Comparison of ENCODE assay signal across 1 cellular context in the genomic region with DNA sequence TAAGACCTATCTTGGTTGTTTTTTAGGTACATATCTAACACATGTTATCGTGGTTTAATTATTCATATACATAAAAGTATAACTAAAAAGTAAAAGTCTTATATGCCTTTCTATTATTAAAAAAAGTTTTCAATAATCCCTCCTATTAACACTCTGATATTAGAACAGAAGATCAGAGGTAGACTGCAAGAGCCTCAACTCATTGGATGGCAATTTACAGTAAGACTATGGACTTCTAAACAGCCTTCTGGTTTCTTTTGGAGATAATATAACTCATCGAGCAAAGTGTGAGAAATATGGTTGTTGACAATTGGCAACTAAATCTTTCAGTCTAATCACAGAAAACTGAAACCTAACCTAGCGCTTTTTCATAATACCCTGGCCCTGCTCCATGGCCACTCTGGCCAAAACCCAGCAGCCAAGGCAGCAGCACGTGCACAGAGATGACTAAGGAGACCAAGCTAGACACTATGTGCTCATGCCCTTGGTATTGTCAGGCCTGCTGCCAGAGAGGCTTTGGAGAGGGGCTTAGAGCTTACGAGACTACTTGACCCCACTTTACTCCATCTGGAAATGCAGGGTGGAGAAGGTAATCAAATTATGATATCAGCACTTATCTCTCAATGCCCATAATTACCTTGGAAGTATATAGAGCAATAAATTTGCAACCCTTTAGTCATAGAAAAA.
TF ChIP-seq lines count a peak whose summit lies in the region.

No MANE protein-coding gene starts in this region.

TF ChIP-seq in HEK293, 187 proteins besides CTCF, POLR2A, EP300 and RAD21 (continued from another document):
- TF ChIP-seq, protein P1, sequence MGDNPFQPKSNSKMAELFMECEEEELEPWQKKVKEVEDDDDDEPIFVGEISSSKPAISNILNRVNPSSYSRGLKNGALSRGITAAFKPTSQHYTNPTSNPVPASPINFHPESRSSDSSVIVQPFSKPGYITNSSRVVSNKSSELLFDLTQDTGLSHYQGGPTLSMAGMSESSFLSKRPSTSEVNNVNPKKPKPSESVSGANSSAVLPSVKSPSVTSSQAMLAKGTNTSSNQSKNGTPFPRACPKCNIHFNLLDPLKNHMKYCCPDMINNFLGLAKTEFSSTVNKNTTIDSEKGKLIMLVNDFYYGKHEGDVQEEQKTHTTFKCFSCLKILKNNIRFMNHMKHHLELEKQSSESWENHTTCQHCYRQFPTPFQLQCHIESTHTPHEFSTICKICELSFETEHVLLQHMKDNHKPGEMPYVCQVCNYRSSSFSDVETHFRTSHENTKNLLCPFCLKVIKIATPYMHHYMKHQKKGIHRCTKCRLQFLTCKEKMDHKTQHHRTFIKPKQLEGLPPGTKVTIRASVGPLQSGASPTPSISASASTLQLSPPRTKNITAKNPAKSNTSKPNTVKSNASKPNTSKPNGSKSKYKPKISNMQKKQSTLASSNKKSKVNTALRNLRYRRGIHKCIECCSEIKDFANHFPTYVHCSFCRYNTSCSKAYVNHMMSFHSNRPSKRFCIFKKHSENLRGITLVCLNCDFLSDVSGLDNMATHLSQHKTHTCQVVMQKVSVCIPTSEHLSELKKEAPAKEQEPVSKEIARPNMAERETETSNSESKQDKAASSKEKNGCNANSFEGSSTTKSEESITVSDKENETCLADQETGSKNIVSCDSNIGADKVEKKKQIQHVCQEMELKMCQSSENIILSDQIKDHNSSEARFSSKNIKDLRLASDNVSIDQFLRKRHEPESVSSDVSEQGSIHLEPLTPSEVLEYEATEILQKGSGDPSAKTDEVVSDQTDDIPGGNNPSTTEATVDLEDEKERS (tag by site-specific recombination; IDR thresholded peaks at IDR 0.05), result no peak
- TF ChIP-seq ZNF416 (tag by site-specific recombination; IDR thresholded peaks at IDR 0.05) (no peak), EGR2 (tag by site-specific recombination; IDR thresholded peaks at IDR 0.05; ENCODE audit: low read depth) (no peak), KLF1 (tag by site-specific recombination; IDR thresholded peaks at IDR 0.05) (peak; percentile 85), MYNN (tag by site-specific recombination; IDR thresholded peaks at IDR 0.05; ENCODE audit: borderline replicate concordance) (peak; percentile 65), ZNF521 (tag by site-specific recombination; IDR thresholded peaks at IDR 0.05) (no peak), ZNF239 (tag by site-specific recombination; IDR thresholded peaks at IDR 0.05) (no peak)
- TF ChIP-seq, protein P2, sequence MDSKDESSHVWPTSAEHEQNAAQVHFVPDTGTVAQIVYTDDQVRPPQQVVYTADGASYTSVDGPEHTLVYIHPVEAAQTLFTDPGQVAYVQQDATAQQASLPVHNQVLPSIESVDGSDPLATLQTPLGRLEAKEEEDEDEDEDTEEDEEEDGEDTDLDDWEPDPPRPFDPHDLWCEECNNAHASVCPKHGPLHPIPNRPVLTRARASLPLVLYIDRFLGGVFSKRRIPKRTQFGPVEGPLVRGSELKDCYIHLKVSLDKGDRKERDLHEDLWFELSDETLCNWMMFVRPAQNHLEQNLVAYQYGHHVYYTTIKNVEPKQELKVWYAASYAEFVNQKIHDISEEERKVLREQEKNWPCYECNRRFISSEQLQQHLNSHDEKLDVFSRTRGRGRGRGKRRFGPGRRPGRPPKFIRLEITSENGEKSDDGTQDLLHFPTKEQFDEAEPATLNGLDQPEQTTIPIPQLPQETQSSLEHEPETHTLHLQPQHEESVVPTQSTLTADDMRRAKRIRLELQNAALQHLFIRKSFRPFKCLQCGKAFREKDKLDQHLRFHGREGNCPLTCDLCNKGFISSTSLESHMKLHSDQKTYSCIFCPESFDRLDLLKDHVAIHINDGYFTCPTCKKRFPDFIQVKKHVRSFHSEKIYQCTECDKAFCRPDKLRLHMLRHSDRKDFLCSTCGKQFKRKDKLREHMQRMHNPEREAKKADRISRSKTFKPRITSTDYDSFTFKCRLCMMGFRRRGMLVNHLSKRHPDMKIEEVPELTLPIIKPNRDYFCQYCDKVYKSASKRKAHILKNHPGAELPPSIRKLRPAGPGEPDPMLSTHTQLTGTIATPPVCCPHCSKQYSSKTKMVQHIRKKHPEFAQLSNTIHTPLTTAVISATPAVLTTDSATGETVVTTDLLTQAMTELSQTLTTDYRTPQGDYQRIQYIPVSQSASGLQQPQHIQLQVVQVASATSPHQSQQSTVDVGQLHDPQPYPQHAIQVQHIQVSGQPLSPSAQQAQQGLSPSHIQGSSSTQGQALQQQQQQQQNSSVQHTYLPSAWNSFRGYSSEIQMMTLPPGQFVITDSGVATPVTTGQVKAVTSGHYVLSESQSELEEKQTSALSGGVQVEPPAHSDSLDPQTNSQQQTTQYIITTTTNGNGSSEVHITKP (tag by site-specific recombination; IDR thresholded peaks at IDR 0.05), result peak; percentile 41; the same call in 1 of the 2 replicates
- TF ChIP-seq, protein P3, sequence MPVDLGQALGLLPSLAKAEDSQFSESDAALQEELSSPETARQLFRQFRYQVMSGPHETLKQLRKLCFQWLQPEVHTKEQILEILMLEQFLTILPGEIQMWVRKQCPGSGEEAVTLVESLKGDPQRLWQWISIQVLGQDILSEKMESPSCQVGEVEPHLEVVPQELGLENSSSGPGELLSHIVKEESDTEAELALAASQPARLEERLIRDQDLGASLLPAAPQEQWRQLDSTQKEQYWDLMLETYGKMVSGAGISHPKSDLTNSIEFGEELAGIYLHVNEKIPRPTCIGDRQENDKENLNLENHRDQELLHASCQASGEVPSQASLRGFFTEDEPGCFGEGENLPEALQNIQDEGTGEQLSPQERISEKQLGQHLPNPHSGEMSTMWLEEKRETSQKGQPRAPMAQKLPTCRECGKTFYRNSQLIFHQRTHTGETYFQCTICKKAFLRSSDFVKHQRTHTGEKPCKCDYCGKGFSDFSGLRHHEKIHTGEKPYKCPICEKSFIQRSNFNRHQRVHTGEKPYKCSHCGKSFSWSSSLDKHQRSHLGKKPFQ (tag by site-specific recombination; IDR thresholded peaks at IDR 0.05), result 0 out of 2 replicates have a peak, but pooled peaks have one; percentile 21
- TF ChIP-seq, protein P4, sequence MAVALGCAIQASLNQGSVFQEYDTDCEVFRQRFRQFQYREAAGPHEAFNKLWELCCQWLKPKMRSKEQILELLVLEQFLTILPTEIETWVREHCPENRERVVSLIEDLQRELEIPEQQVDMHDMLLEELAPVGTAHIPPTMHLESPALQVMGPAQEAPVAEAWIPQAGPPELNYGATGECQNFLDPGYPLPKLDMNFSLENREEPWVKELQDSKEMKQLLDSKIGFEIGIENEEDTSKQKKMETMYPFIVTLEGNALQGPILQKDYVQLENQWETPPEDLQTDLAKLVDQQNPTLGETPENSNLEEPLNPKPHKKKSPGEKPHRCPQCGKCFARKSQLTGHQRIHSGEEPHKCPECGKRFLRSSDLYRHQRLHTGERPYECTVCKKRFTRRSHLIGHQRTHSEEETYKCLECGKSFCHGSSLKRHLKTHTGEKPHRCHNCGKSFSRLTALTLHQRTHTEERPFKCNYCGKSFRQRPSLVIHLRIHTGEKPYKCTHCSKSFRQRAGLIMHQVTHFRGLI (tag by site-specific recombination; IDR thresholded peaks at IDR 0.05), result peak; percentile 20; the same call in 1 of the 2 replicates
TF ChIP-seq in HEK293: peak in this region for 65.
